In the genomic region with DNA sequence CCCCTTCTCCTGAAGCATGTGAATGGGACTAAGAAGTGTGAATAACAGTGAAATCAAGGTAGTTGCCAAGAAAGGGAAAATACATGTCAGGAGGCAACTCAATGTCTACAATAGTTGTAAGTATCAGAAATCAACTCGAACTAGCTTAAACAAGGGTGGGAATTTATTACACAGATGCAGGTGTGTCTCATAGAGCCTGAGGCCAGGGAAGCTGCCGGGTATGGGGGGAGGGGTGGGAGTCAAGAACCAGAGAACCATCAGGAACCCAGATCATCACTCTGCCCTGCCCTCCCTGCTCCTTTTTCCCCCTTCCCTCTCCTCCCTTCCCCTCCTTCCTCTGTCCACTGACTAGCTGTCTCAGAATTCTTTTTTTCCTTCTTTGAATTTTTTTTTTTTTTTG, we compare ENCODE assay signal across 22 cellular contexts. TPM values are rescaled to one million over a fixed set of nuclear protein-coding genes. Genes with fewer than 3 reads are reported as not detected.
"Had no signal": no experiment of that assay in that cellular context is flagged by ENCODE, and none has a peak within 500 bp of the region (broad histone marks: within the 10 kb centered on the region; RNA-seq: fewer than 3 reads in every experiment).

No MANE protein-coding gene starts in this region.

- H3K27me3 ChIP-seq: cardiac muscle cell, suprapubic skin had no signal

- ATAC-seq: activated naive CD4-positive, alpha-beta T cell treated with anti-CD3 and anti-CD28 coated beads, Interleukin-2, amount 50 U/mL, for 72 hours; activated T-cell treated with anti-CD3 and anti-CD28 coated beads, Interleukin-2, amount 50 U/mL, for 72 hours; effector memory CD8-positive, alpha-beta T cell; natural killer cell had no signal

- FAIRE-seq: endothelial cell of umbilical vein, frontal cortex had no signal

- DNase-seq: activated CD4-positive, alpha-beta T cell treated with anti-CD3 and anti-CD28 coated beads for 4 hours; activated CD4-positive, alpha-beta T cell treated with anti-CD3 and anti-CD28 coated beads, Interleukin-2, amount 50 U/mL, for 4 hours; activated naive CD4-positive, alpha-beta T cell; activated T-cell treated with anti-CD3 and anti-CD28 coated beads for 4 hours; activated T-cell treated with anti-CD3 and anti-CD28 coated beads, Interleukin-2, amount 50 U/mL, for 72 hours; cortex of kidney; effector memory CD8-positive, alpha-beta T cell; esophagus squamous epithelium; glutamatergic neuron; hippocampal formation; natural killer cell; posterior cingulate gyrus; right cardiac atrium; spleen; stimulated activated naive CD4-positive, alpha-beta T cell; T-helper 1 cell; tibial artery had no signal

- H3K9me3 ChIP-seq: esophagus squamous epithelium, spleen, suprapubic skin, tibial artery had no signal

- H3K4me3 ChIP-seq: cardiac muscle cell, esophagus squamous epithelium, spleen, suprapubic skin, tibial artery had no signal

- H3K27ac ChIP-seq: cardiac muscle cell, esophagus squamous epithelium, spleen, suprapubic skin, tibial artery had no signal

- H3K4me1 ChIP-seq: spleen, tibial artery had no signal

- H3K36me3 ChIP-seq: cardiac muscle cell, esophagus squamous epithelium, spleen, suprapubic skin, tibial artery had no signal

RNA-seq across cellular contexts. Expression of a gene that starts 34.9 kb away (rescaled TPM):
- total RNA-seq: activated naive CD4-positive, alpha-beta T cell treated with anti-CD3 and anti-CD28 coated beads, Interleukin-2, amount 50 U/mL, for 72 hours had no signal
- polyA plus RNA-seq: cardiac muscle cell had no signal
